In the genomic region with DNA sequence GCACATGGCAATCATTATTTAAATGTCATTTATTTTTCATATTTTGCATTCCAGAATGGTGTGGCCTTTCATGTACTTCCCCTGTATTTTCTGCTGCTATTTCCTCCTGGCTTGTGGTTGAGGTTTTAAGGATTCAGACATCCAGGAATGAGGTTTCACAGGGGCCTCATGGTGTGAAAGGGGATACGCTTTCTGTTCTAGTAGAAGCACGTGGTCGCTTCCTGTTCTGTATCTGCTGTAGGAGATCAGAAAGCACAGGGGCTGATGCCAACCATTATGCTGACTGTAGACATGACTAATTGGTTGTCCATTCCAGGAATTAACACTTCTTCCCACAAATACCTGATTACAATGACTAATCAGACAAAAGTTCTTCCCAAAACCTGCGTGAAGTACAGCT, we compare ENCODE assay signal across 12 cellular contexts.
DNase-seq lines count a peak whose midpoint lies in the region; ATAC-seq and TF ChIP-seq lines count a peak whose summit lies in the region.
"Had no signal": no experiment of that assay in that cellular context is flagged by ENCODE, and none has a peak within 500 bp of the region (broad histone marks: within the 10 kb centered on the region; RNA-seq: fewer than 3 reads in every experiment).

No MANE protein-coding gene starts in this region.

- H3K9me3 ChIP-seq in RWPE2 (ENCODE audit: severe bottlenecking) (no peaks in the 10 kb centered on the region), upper lobe of left lung (no peaks in the 10 kb centered on the region), right atrium auricular region (no peaks in the 10 kb centered on the region)
- H3K9me3 ChIP-seq: A549, HAP-1 had no signal

- no peaks in the 10 kb centered on the region for H3K9me3 Mint-ChIP-seq in activated CD8-positive, alpha-beta T cell treated with anti-CD3 and anti-CD28 coated beads for 36 hours
- peaks cover 3% of the 10 kb centered on the region for H3K9me3 Mint-ChIP-seq in activated CD8-positive, alpha-beta T cell treated with anti-CD3 and anti-CD28 coated beads, Interleukin-2, amount 10 ng/mL, durations not matched to agents 7 days and 5 days (ENCODE audit: insufficient read depth)
- H3K9me3 Mint-ChIP-seq: activated CD4-positive, alpha-beta T cell treated with anti-CD3 and anti-CD28 coated beads, Interleukin-2, amount 10 ng/mL, durations not matched to agents 24 days and 14 days had no signal

- no peak overlapping the region for H3K4me3 Mint-ChIP-seq in activated CD8-positive, alpha-beta T cell treated with anti-CD3 and anti-CD28 coated beads for 36 hours
- H3K4me3 Mint-ChIP-seq in activated CD8-positive, alpha-beta T cell treated with anti-CD3 and anti-CD28 coated beads, Interleukin-2, amount 10 ng/mL, durations not matched to agents 7 days and 5 days: no peak overlapping the region
- H3K4me3 Mint-ChIP-seq: activated CD4-positive, alpha-beta T cell treated with anti-CD3 and anti-CD28 coated beads, Interleukin-2, amount 10 ng/mL, durations not matched to agents 24 days and 14 days had no signal

- 47 to 54% methylated on average over 4 of the region's 4 CpGs for WGBS in upper lobe of left lung, 2 donors

- H3K27ac Mint-ChIP-seq in activated CD8-positive, alpha-beta T cell treated with anti-CD3 and anti-CD28 coated beads for 36 hours: no peak overlapping the region
- no peak overlapping the region for H3K27ac Mint-ChIP-seq in activated CD8-positive, alpha-beta T cell treated with anti-CD3 and anti-CD28 coated beads, Interleukin-2, amount 10 ng/mL, durations not matched to agents 7 days and 5 days
- H3K27ac Mint-ChIP-seq: activated CD4-positive, alpha-beta T cell treated with anti-CD3 and anti-CD28 coated beads, Interleukin-2, amount 10 ng/mL, durations not matched to agents 24 days and 14 days had no signal

- H3K4me3 ChIP-seq in RWPE2 (ENCODE audit: severe bottlenecking) (no peak overlapping the region), fibroblast of villous mesenchyme (ENCODE audit: low read depth, low read length) (no peak overlapping the region), upper lobe of left lung (no peak overlapping the region), right atrium auricular region (no peak overlapping the region)
- H3K4me3 ChIP-seq: A549, HAP-1 had no signal

- H3K36me3 ChIP-seq in RWPE2 (ENCODE audit: low read depth) (no peaks in the 10 kb centered on the region), upper lobe of left lung (no peaks in the 10 kb centered on the region), right atrium auricular region (no peaks in the 10 kb centered on the region)
- H3K36me3 ChIP-seq: HAP-1 had no signal

- CTCF ChIA-PET in activated CD8-positive, alpha-beta T cell treated with anti-CD3 and anti-CD28 coated beads for 36 hours (lab: Charles Lee): no interaction called here
- CTCF ChIA-PET in activated CD8-positive, alpha-beta T cell treated with anti-CD3 and anti-CD28 coated beads, Interleukin-2, amount 10 ng/mL, durations not matched to agents 7 days and 5 days (lab: Charles Lee): no interaction called here

- H3K27ac ChIP-seq in RWPE2 (ENCODE audit: poor library complexity, severe bottlenecking) (peak overlapping the region; percentile 97), upper lobe of left lung (no peak overlapping the region), right atrium auricular region (no peak overlapping the region)
- H3K27ac ChIP-seq: A549 had no signal

- intact Hi-C loops in activated CD8-positive, alpha-beta T cell treated with anti-CD3 and anti-CD28 coated beads for 36 hours (cut with micrococcal nuclease): no loop called here

- H3K27me3 ChIP-seq in RWPE2 (ENCODE audit: insufficient read depth, poor library complexity, severe bottlenecking) (no peaks in the 10 kb centered on the region), upper lobe of left lung (no peaks in the 10 kb centered on the region), right atrium auricular region (no peaks in the 10 kb centered on the region)

- POLR2A ChIA-PET in activated CD8-positive, alpha-beta T cell treated with anti-CD3 and anti-CD28 coated beads for 36 hours (lab: Charles Lee): no interaction called here
- POLR2A ChIA-PET in activated CD8-positive, alpha-beta T cell treated with anti-CD3 and anti-CD28 coated beads, Interleukin-2, amount 10 ng/mL, durations not matched to agents 7 days and 5 days (lab: Charles Lee): no interaction called here

- H3K4me1 Mint-ChIP-seq in activated CD8-positive, alpha-beta T cell treated with anti-CD3 and anti-CD28 coated beads for 36 hours (ENCODE audit: low read depth): no peaks in the 10 kb centered on the region
- no peaks in the 10 kb centered on the region for H3K4me1 Mint-ChIP-seq in activated CD8-positive, alpha-beta T cell treated with anti-CD3 and anti-CD28 coated beads, Interleukin-2, amount 10 ng/mL, durations not matched to agents 7 days and 5 days (ENCODE audit: low read depth)
- H3K4me1 Mint-ChIP-seq: activated CD4-positive, alpha-beta T cell treated with anti-CD3 and anti-CD28 coated beads, Interleukin-2, amount 10 ng/mL, durations not matched to agents 24 days and 14 days had no signal

- no peak for ATAC-seq in activated CD8-positive, alpha-beta T cell treated with anti-CD3 and anti-CD28 coated beads for 36 hours
- no peak for ATAC-seq in activated CD8-positive, alpha-beta T cell treated with anti-CD3 and anti-CD28 coated beads, Interleukin-2, amount 10 ng/mL, durations not matched to agents 7 days and 5 days
- ATAC-seq in RWPE2 (ENCODE audit: low read depth): peak; percentile 98
- ATAC-seq in GM18505 (IDR thresholded peaks at IDR 0.05; ENCODE audit: unreplicated experiment): no peak
- ATAC-seq in upper lobe of left lung (ENCODE audit: low FRiP score in 2 of 2): no peak
- ATAC-seq: A549 had no signal

- TF ChIP-seq POLR2A in GM18505 (IDR thresholded peaks at IDR 0.05; ENCODE audit: borderline replicate concordance, extremely low read depth, insufficient read depth, insufficient read length) (no peak), upper lobe of left lung (IDR thresholded peaks at IDR 0.05) (no peak)

- TF ChIP-seq CTCF in activated CD8-positive, alpha-beta T cell treated with anti-CD3 and anti-CD28 coated beads for 36 hours (IDR thresholded peaks at IDR 0.05): no peak
- TF ChIP-seq CTCF in RWPE2 (IDR thresholded peaks at IDR 0.05; ENCODE audit: poor library complexity, severe bottlenecking): no peak
- no peak for TF ChIP-seq CTCF in fibroblast of villous mesenchyme (IDR thresholded peaks at IDR 0.05; ENCODE audit: insufficient read depth, low read depth, low read length)
- TF ChIP-seq CTCF in upper lobe of left lung (IDR thresholded peaks at IDR 0.05): no peak
- no peak for TF ChIP-seq CTCF in right atrium auricular region (IDR thresholded peaks at IDR 0.05)

- H3K4me1 ChIP-seq in RWPE2 (ENCODE audit: insufficient read depth, poor library complexity, severe bottlenecking) (peaks cover 19% of the 10 kb centered on the region), upper lobe of left lung (no peaks in the 10 kb centered on the region), right atrium auricular region (no peaks in the 10 kb centered on the region)
- H3K4me1 ChIP-seq: A549, HAP-1 had no signal

- no peak for TF ChIP-seq EP300 in upper lobe of left lung (IDR thresholded peaks at IDR 0.05)

- no peaks in the 10 kb centered on the region for H3K27me3 Mint-ChIP-seq in activated CD8-positive, alpha-beta T cell treated with anti-CD3 and anti-CD28 coated beads for 36 hours
- H3K27me3 Mint-ChIP-seq in activated CD8-positive, alpha-beta T cell treated with anti-CD3 and anti-CD28 coated beads, Interleukin-2, amount 10 ng/mL, durations not matched to agents 7 days and 5 days (ENCODE audit: low read depth): no peaks in the 10 kb centered on the region
- H3K27me3 Mint-ChIP-seq: activated CD4-positive, alpha-beta T cell treated with anti-CD3 and anti-CD28 coated beads, Interleukin-2, amount 10 ng/mL, durations not matched to agents 24 days and 14 days had no signal

- DNase-seq in activated CD8-positive, alpha-beta T cell treated with anti-CD3 and anti-CD28 coated beads for 36 hours: peak; percentile 1
- no peak for DNase-seq in activated CD8-positive, alpha-beta T cell treated with anti-CD3 and anti-CD28 coated beads, Interleukin-2, amount 10 ng/mL, durations not matched to agents 7 days and 5 days
- DNase-seq in RWPE2 (ENCODE audit: low spot score): peak; percentile 84
- peak; percentile 37 for DNase-seq in fibroblast of villous mesenchyme (ENCODE audit: low read depth)
- DNase-seq in stromal cell of bone marrow (ENCODE audit: low read depth): peak; percentile 11
- no peak for DNase-seq in upper lobe of left lung
- DNase-seq in right atrium auricular region (ENCODE audit: low spot score): no peak
- DNase-seq: activated CD4-positive, alpha-beta T cell treated with anti-CD3 and anti-CD28 coated beads, Interleukin-2, amount 10 ng/mL, durations not matched to agents 24 days and 14 days; hypothalamus had no signal

- no peaks in the 10 kb centered on the region for H3K36me3 Mint-ChIP-seq in activated CD8-positive, alpha-beta T cell treated with anti-CD3 and anti-CD28 coated beads for 36 hours (ENCODE audit: low read depth)
- H3K36me3 Mint-ChIP-seq in activated CD8-positive, alpha-beta T cell treated with anti-CD3 and anti-CD28 coated beads, Interleukin-2, amount 10 ng/mL, durations not matched to agents 7 days and 5 days (ENCODE audit: low read depth): no peaks in the 10 kb centered on the region

Comparison
In these comparisons a context has a peak if more than half of its experiments do, and no peak if none do; other contexts are left out.
1. DNase-seq: peak in activated CD8-positive, alpha-beta T cell treated with anti-CD3 and anti-CD28 coated beads for 36 hours (single experiment), RWPE2 (single experiment), fibroblast of villous mesenchyme (single experiment) and stromal cell of bone marrow (single experiment); none in activated CD8-positive, alpha-beta T cell treated with anti-CD3 and anti-CD28 coated beads, Interleukin-2, amount 10 ng/mL, durations not matched to agents 7 days and 5 days (single experiment), upper lobe of left lung (0 of 2) and right atrium auricular region (single experiment).